ENCODE assay signal across 15 cellular contexts in genomic region chr15:71748327-71748726, GRCh38.
DNase-seq lines count a peak whose midpoint lies in the region; ATAC-seq, FAIRE-seq and TF ChIP-seq lines count a peak whose summit lies in the region.
"Had no signal": no experiment of that assay in that cellular context is flagged by ENCODE, and none has a peak within 500 bp of the region (broad histone marks: within the 10 kb centered on the region; RNA-seq: fewer than 3 reads in every experiment).

No MANE protein-coding gene starts in this region.

- FAIRE-seq in HepG2 (lab: Jason Lieb, UNC) = no peak
- FAIRE-seq: islet of Langerhans had no signal

- H3K9me3 ChIP-seq in HepG2 (ENCODE audit: low read length) (no peaks in the 10 kb centered on the region), right lobe of liver (no peaks in the 10 kb centered on the region), right cardiac atrium (ENCODE audit: control insufficient read depth, low read length) (no peaks in the 10 kb centered on the region)

- intact Hi-C loops in HepG2 (cut with micrococcal nuclease; ENCODE audit: unreplicated experiment) = no loop called here
- intact Hi-C loops in right lobe of liver (cut with DNase I) = loop anchor here in 1 of 2 donors (10.0 kb wide), 2 partner anchors 56 to 406 kb away; no protein-coding TSS in a partner anchor
- intact Hi-C loops in right cardiac atrium (cut with DNase I) = loop anchor here in 2 of 4 donors (10.0 kb wide), 2 partner anchors 56 to 406 kb away; no protein-coding TSS in a partner anchor

- ATAC-seq in HepG2 (no peak; the same call in 2 of the 3 replicates), right lobe of liver (no peak), right cardiac atrium (no peak), HG03095 (IDR thresholded peaks at IDR 0.05; ENCODE audit: unreplicated experiment) (no peak)
- ATAC-seq: naive thymus-derived CD8-positive, alpha-beta T cell had no signal

- TF ChIP-seq POLR2A in HepG2 (IDR thresholded peaks at IDR 0.05; ENCODE audit: insufficient read depth in 1 of 2, low read depth in 2 of 2, low read length in 2 of 2) (no peak), right lobe of liver (IDR thresholded peaks at IDR 0.05) (no peak)

- H3K9me3 Mint-ChIP-seq in glutamatergic neuron (ENCODE audit: unreplicated experiment) = peaks cover 21% of the 10 kb centered on the region
- H3K9me3 Mint-ChIP-seq: naive thymus-derived CD8-positive, alpha-beta T cell had no signal

- H3K79me2 ChIP-seq in HepG2 (ENCODE audit: insufficient read depth, low read length) = no peaks in the 10 kb centered on the region

- no peak for DNase-seq in HepG2 (ENCODE audit: low spot score)
- no peak for DNase-seq in right lobe of liver
- peak; percentile 84 for DNase-seq in SW480 (ENCODE audit: low spot score)
- no peak for DNase-seq in glutamatergic neuron
- no peak for DNase-seq in right cardiac atrium
- DNase-seq in caudate nucleus (lab: John Stamatoyannopoulos, UW) = no peak
- no peak for DNase-seq in NCI-H1048 (lab: John Stamatoyannopoulos, UW)
- DNase-seq: activated CD4-positive, alpha-beta T cell treated with anti-CD3 and anti-CD28 coated beads, Interleukin-2, amount 50 U/mL, for 4 hours; activated gamma-delta T cell; cerebellar nuclear complex; naive thymus-derived CD8-positive, alpha-beta T cell; NCI-H1417 treated with DMSO at 0.1 percent for 48 hours had no signal

- H3K27me3 Mint-ChIP-seq in glutamatergic neuron (ENCODE audit: unreplicated experiment) = peaks cover 8% of the 10 kb centered on the region

- peaks cover 39% of the 10 kb centered on the region for H3K4me1 ChIP-seq in HepG2 (ENCODE audit: insufficient read depth, low read length)
- H3K4me1 ChIP-seq in right lobe of liver = peaks cover 0 to 18% (median 3%) of the 10 kb centered on the region in 4 donors
- no peaks in the 10 kb centered on the region for H3K4me1 ChIP-seq in right cardiac atrium (ENCODE audit: control insufficient read depth, insufficient read depth, low read length)

- peaks cover 10% of the 10 kb centered on the region for H3K36me3 Mint-ChIP-seq in glutamatergic neuron (ENCODE audit: unreplicated experiment)
- H3K36me3 Mint-ChIP-seq: naive thymus-derived CD8-positive, alpha-beta T cell had no signal

- peak overlapping the region; percentile 4 for H3K27ac ChIP-seq in HepG2 (ENCODE audit: extremely low read length, insufficient read depth, low read length)
- peak overlapping the region in 1 of 3 donors; percentile 48 for H3K27ac ChIP-seq in right lobe of liver
- no peak overlapping the region for H3K27ac ChIP-seq in right cardiac atrium (ENCODE audit: low read length)
- no peak overlapping the region for H3K27ac ChIP-seq in caudate nucleus (ENCODE audit: low read depth, low read length)
- H3K27ac ChIP-seq: skin epidermis had no signal

- no peaks in the 10 kb centered on the region for H4K20me1 ChIP-seq in HepG2 (ENCODE audit: insufficient read depth, low read length)

- H3K4me3 ChIP-seq in HepG2 (replicated peaks in 1 of 3; ENCODE audit: insufficient read depth in 1 of 3, low read depth in 2 of 3, low read length in 3 of 3) (no peak overlapping the region), right lobe of liver (no peak overlapping the region), right cardiac atrium (ENCODE audit: low read length) (no peak overlapping the region)
- H3K4me3 ChIP-seq: skin epidermis had no signal

- no peak overlapping the region for H3K4me2 ChIP-seq in HepG2 (ENCODE audit: low read depth, low read length)

- H2AFZ ChIP-seq in HepG2 (ENCODE audit: low read length) = no peak overlapping the region

- peak overlapping the region; percentile 87 for H3K27ac Mint-ChIP-seq in glutamatergic neuron (ENCODE audit: unreplicated experiment)
- H3K27ac Mint-ChIP-seq: naive thymus-derived CD8-positive, alpha-beta T cell had no signal

- TF ChIP-seq CTCF in HepG2 (CRISPR knock-in tag; IDR thresholded peaks at IDR 0.05) (no peak), right lobe of liver (IDR thresholded peaks at IDR 0.05) (no peak), glutamatergic neuron (IDR thresholded peaks at IDR 0.05; ENCODE audit: partially characterized antibody, unreplicated experiment) (no peak)

- H3K4me3 Mint-ChIP-seq in glutamatergic neuron (ENCODE audit: unreplicated experiment) = no peak overlapping the region
- H3K4me3 Mint-ChIP-seq: naive thymus-derived CD8-positive, alpha-beta T cell had no signal

- TF ChIP-seq RAD21 in HepG2 (CRISPR knock-in tag; IDR thresholded peaks at IDR 0.05) = no peak

- POLR2A ChIA-PET in HepG2 (lab: Yijun Ruan, JAX) = interaction anchor here (2.1 kb wide), 1 partner anchor 13 kb away, joined by 5 read pairs; no protein-coding TSS in a partner anchor

- WGBS in HepG2 (ENCODE audit: low lambda C conversion rate) = 80% methylated on average over 16 of the region's 16 CpGs
- 81% methylated on average over 7 of the region's 16 CpGs for WGBS in right lobe of liver (ENCODE audit: insufficient coverage, low coverage, low lambda C conversion rate, missing lambda C conversion rate)
- 88% methylated on average over 16 of the region's 16 CpGs for WGBS in right cardiac atrium

- CTCF ChIA-PET in HepG2 (lab: Yijun Ruan, JAX; ENCODE audit: low intra/inter-chr PET ratio, low total read pairs) = no interaction called here

- in situ Hi-C loops in HepG2 (cut with HindIII; ENCODE audit: extremely low pct_ligation_motif_present, low pct_unique_long_range_greater_than_20kb) = loop anchor here (5.0 to 10.0 kb wide), 2 partner anchors 54 to 406 kb away; no protein-coding TSS in a partner anchor

- no peak overlapping the region for H3K9ac ChIP-seq in HepG2 (ENCODE audit: insufficient read depth, low read depth, low read length)

- H3K27me3 ChIP-seq in HepG2 (ENCODE audit: control insufficient read depth in 1 of 2, insufficient read depth in 2 of 2, low read length in 2 of 2) (peaks cover 0 to 5% of the 10 kb centered on the region in 2 experiments; a peak in 2 of 5 replicates), right lobe of liver (no peaks in the 10 kb centered on the region), right cardiac atrium (ENCODE audit: control insufficient read depth, insufficient read depth) (no peaks in the 10 kb centered on the region)

- H3K4me1 Mint-ChIP-seq in glutamatergic neuron (ENCODE audit: low read depth, unreplicated experiment) = peaks cover 41% of the 10 kb centered on the region

- no peaks in the 10 kb centered on the region for H3K36me3 ChIP-seq in HepG2 (replicated peaks in 1 of 2; ENCODE audit: control insufficient read depth in 1 of 2, insufficient read depth in 2 of 2, low read length in 2 of 2)
- H3K36me3 ChIP-seq in right lobe of liver = no peaks in the 10 kb centered on the region

- no peak for TF ChIP-seq EP300 in HepG2 (IDR thresholded peaks at IDR 0.05; ENCODE audit: low read depth in 2 of 2, low read length in 2 of 2)
- no peak for TF ChIP-seq EP300 in HepG2 (CRISPR knock-in tag; IDR thresholded peaks at IDR 0.05; ENCODE audit: borderline replicate concordance)

- BruUV-seq in HepG2 (replicated peaks; lab: Mats Ljungman, UMichigan) = no TSS peak

TF ChIP-seq in HepG2, 621 proteins besides CTCF, POLR2A, EP300 and RAD21 (continues in another document):
- TF ChIP-seq ZNF18 (CRISPR knock-in tag; IDR thresholded peaks at IDR 0.05; ENCODE audit: insufficient replicate concordance) = no peak
- TF ChIP-seq ZNF687 (CRISPR knock-in tag; IDR thresholded peaks at IDR 0.05) = peak; percentile 31
- TF ChIP-seq GLI4 (CRISPR knock-in tag; IDR thresholded peaks at IDR 0.05; ENCODE audit: borderline replicate concordance) = 0 out of 2 replicates have a peak, but pooled peaks have one; percentile 76
- TF ChIP-seq ZNF784 (CRISPR knock-in tag; IDR thresholded peaks at IDR 0.05; ENCODE audit: borderline replicate concordance) = no peak
